ENCODE assay signal across 1 cellular context in genomic region chrX:17736478-17736855, GRCh38.
A peak's percentile ranks its signal among the peaks of the same experiment; 100 is the strongest.
TF ChIP-seq lines count a peak whose summit lies in the region.

No MANE protein-coding gene starts in this region.

TF ChIP-seq in HepG2, 621 proteins besides CTCF, POLR2A, EP300 and RAD21 (continued from another document):
- no peak for TF ChIP-seq ZSCAN5A (CRISPR knock-in tag; IDR thresholded peaks at IDR 0.05; ENCODE audit: borderline replicate concordance)
- no peak for TF ChIP-seq ZXDC (CRISPR knock-in tag; IDR thresholded peaks at IDR 0.05)
- TF ChIP-seq RCOR2 (CRISPR knock-in tag; IDR thresholded peaks at IDR 0.05): peak; percentile 94
- no peak for TF ChIP-seq TERF1 (CRISPR knock-in tag; IDR thresholded peaks at IDR 0.05)
- TF ChIP-seq NR2C2 (CRISPR knock-in tag; IDR thresholded peaks at IDR 0.05; ENCODE audit: borderline replicate concordance): no peak
- no peak for TF ChIP-seq TRAFD1 (CRISPR knock-in tag; IDR thresholded peaks at IDR 0.05; ENCODE audit: borderline replicate concordance)
- no peak for TF ChIP-seq CREBL2 (CRISPR knock-in tag; IDR thresholded peaks at IDR 0.05; ENCODE audit: borderline replicate concordance)
- no peak for TF ChIP-seq U2AF1 (optimal IDR thresholded peaks at IDR 0.05; ENCODE audit: low read depth, low read length)
- TF ChIP-seq MIER2 (CRISPR knock-in tag; IDR thresholded peaks at IDR 0.05): no peak
- peak; percentile 99 for TF ChIP-seq ZMYM3 (CRISPR knock-in tag; IDR thresholded peaks at IDR 0.05)
- TF ChIP-seq ADNP (CRISPR knock-in tag; IDR thresholded peaks at IDR 0.05): peak; percentile 87
- 0 out of 2 replicates have a peak, but pooled peaks have one; percentile 20 for TF ChIP-seq ZNF24 (IDR thresholded peaks at IDR 0.05)
- TF ChIP-seq THAP7 (CRISPR knock-in tag; IDR thresholded peaks at IDR 0.05): no peak
- peak; percentile 30 for TF ChIP-seq ASH2L (IDR thresholded peaks at IDR 0.05; ENCODE audit: insufficient read length, low read depth, low read length)
- 0 out of 2 replicates have a peak, but pooled peaks have one; percentile 31 for TF ChIP-seq MAX (IDR thresholded peaks at IDR 0.05)
- TF ChIP-seq KDM1A (CRISPR knock-in tag; IDR thresholded peaks at IDR 0.05): peak; percentile 97
